Comparison of ENCODE assay signal across 22 cellular contexts in genomic region chr15:81852826-81853225, GRCh38.
"Had no signal": no experiment of that assay in that cellular context is flagged by ENCODE, and none has a peak within 500 bp of the region (broad histone marks: within the 10 kb centered on the region; RNA-seq: fewer than 3 reads in every experiment).

No MANE protein-coding gene starts in this region.

- H3K27ac ChIP-seq: hepatocyte, psoas muscle, spleen, thoracic aorta, transverse colon had no signal

- DNase-seq: cortex of kidney; effector memory CD4-positive, alpha-beta T cell; foreskin melanocyte; head of caudate nucleus; kidney; left cardiac atrium; left ventricle myocardium superior; mesenchymal stem cell; naive B cell; nephron progenitor cell; psoas muscle; retina; spleen; stimulated activated CD4-positive, alpha-beta T cell treated with anti-CD3 and anti-CD28 coated beads, Interleukin-15, amount 100 ng/mL, for 24 hours; stimulated activated CD4-positive, alpha-beta T cell treated with anti-CD3 and anti-CD28 coated beads, Interleukin-1b, Interleukin-23, amount 100 ng/mL, for 48 hours; stimulated activated CD4-positive, alpha-beta T cell treated with anti-CD3 and anti-CD28 coated beads, Interleukin-4, amount 100 ng/mL, for 24 hours; transverse colon had no signal

- H3K9me3 ChIP-seq: psoas muscle, spleen, thoracic aorta, transverse colon had no signal

- ATAC-seq: esophagus mucosa, left cardiac atrium, left ventricle myocardium superior, psoas muscle, sciatic nerve had no signal

- H3K27me3 ChIP-seq: hepatocyte, spleen, transverse colon had no signal

- H3K36me3 ChIP-seq: spleen, thoracic aorta, transverse colon had no signal

- H3K4me3 ChIP-seq: hepatocyte, lung, psoas muscle, spleen, thoracic aorta, transverse colon had no signal

- H2AFZ ChIP-seq: hepatocyte had no signal

- H3K4me1 ChIP-seq: psoas muscle, spleen, transverse colon had no signal

- H3K4me2 ChIP-seq: hepatocyte had no signal

- H3K79me2 ChIP-seq: hepatocyte had no signal
